ENCODE assay signal across 1 cellular context in genomic region chr2:218272531-218273212, GRCh38.
TF ChIP-seq lines count a peak whose summit lies in the region.

No MANE protein-coding gene starts in this region.

TF ChIP-seq in HepG2, 621 proteins besides CTCF, POLR2A, EP300 and RAD21 (continued from another document and continues in another):
- TF ChIP-seq RNF219 (CRISPR knock-in tag; IDR thresholded peaks at IDR 0.05) (no peak), SP140L (CRISPR knock-in tag; IDR thresholded peaks at IDR 0.05; ENCODE audit: borderline replicate concordance) (no peak), PRDM10 (CRISPR knock-in tag; IDR thresholded peaks at IDR 0.05; ENCODE audit: low read depth) (0 out of 2 replicates have a peak, but pooled peaks have one; percentile 44), PHF20 (CRISPR knock-in tag; IDR thresholded peaks at IDR 0.05) (peak; percentile 35; the same call in 1 of the 2 replicates), IRF1 (CRISPR knock-in tag; IDR thresholded peaks at IDR 0.05; ENCODE audit: low read depth) (no peak), TMF1 (CRISPR knock-in tag; IDR thresholded peaks at IDR 0.05; ENCODE audit: low read depth) (no peak), GMEB2 (CRISPR knock-in tag; IDR thresholded peaks at IDR 0.05; ENCODE audit: low read depth) (0 out of 2 replicates have a peak, but pooled peaks have one; percentile 30), ZMAT5 (CRISPR knock-in tag; IDR thresholded peaks at IDR 0.05; ENCODE audit: borderline replicate concordance, low read depth) (no peak), CSRNP2 (CRISPR knock-in tag; conservative IDR thresholded peaks at IDR 0.05; ENCODE audit: low read depth) (no peak), PPARG (CRISPR knock-in tag; conservative IDR thresholded peaks at IDR 0.05) (0 out of 2 replicates have a peak, but pooled peaks have one; percentile 24), ZBTB20 (CRISPR knock-in tag; IDR thresholded peaks at IDR 0.05; ENCODE audit: borderline replicate concordance, low read depth) (no peak), SMAD1 (CRISPR knock-in tag; IDR thresholded peaks at IDR 0.05; ENCODE audit: borderline replicate concordance, low read depth) (no peak; the same call in 1 of the 2 replicates), ZNF792 (CRISPR knock-in tag; IDR thresholded peaks at IDR 0.05) (0 out of 2 replicates have a peak, but pooled peaks have one; percentile 35), NFE2L1 (CRISPR knock-in tag; IDR thresholded peaks at IDR 0.05; ENCODE audit: borderline replicate concordance) (no peak), PAXIP1 (CRISPR knock-in tag; conservative IDR thresholded peaks at IDR 0.05) (no peak), CREB3 (CRISPR knock-in tag; IDR thresholded peaks at IDR 0.05) (no peak), ZNF644 (CRISPR knock-in tag; IDR thresholded peaks at IDR 0.05; ENCODE audit: low read depth) (no peak), MAFK (conservative IDR thresholded peaks at IDR 0.05 in 1 of 2, IDR thresholded peaks at IDR 0.05 in 1 of 2; ENCODE audit: low read length in 2 of 2) (no peak), ZBTB21 (CRISPR knock-in tag; IDR thresholded peaks at IDR 0.05) (no peak), YEATS2 (CRISPR knock-in tag; IDR thresholded peaks at IDR 0.05; ENCODE audit: borderline replicate concordance) (no peak), ZNF234 (CRISPR knock-in tag; conservative IDR thresholded peaks at IDR 0.05) (no peak), ZNF280D (CRISPR knock-in tag; IDR thresholded peaks at IDR 0.05) (no peak), ZNF720 (CRISPR knock-in tag; IDR thresholded peaks at IDR 0.05) (no peak), ZGPAT (CRISPR knock-in tag; IDR thresholded peaks at IDR 0.05) (peak; percentile 42; the same call in 1 of the 2 replicates), SATB2 (CRISPR knock-in tag; IDR thresholded peaks at IDR 0.05) (no peak), ATF3 (CRISPR knock-in tag; IDR thresholded peaks at IDR 0.05) (no peak), HDAC1 (CRISPR knock-in tag; IDR thresholded peaks at IDR 0.05) (no peak), THAP11 (CRISPR knock-in tag; IDR thresholded peaks at IDR 0.05) (peak; percentile 85), PBX2 (CRISPR knock-in tag; IDR thresholded peaks at IDR 0.05) (no peak), KAT2B (IDR thresholded peaks at IDR 0.05; ENCODE audit: borderline replicate concordance, low read depth, low read length) (no peak), RFX1 (IDR thresholded peaks at IDR 0.05) (no peak), DNMT3B (CRISPR knock-in tag; conservative IDR thresholded peaks at IDR 0.05) (no peak), MAX (IDR thresholded peaks at IDR 0.05) (no peak)
